ENCODE assay signal across 8 cellular contexts in genomic region chr11:34192481-34193401, GRCh38.
DNase-seq lines count a peak whose midpoint lies in the region; ATAC-seq and TF ChIP-seq lines count a peak whose summit lies in the region.

No MANE protein-coding gene starts in this region.

- ATAC-seq in lung (ENCODE audit: insufficient read depth, low FRiP score) (peak; percentile 64), HG03378 (IDR thresholded peaks at IDR 0.05; ENCODE audit: unreplicated experiment) (no peak), GM21360 (IDR thresholded peaks at IDR 0.05; ENCODE audit: unreplicated experiment) (no peak)

- no peaks in the 10 kb centered on the region for H3K9me3 ChIP-seq in lung (ENCODE audit: control insufficient read depth in 2 of 2, insufficient read depth in 1 of 2, low read length in 1 of 2)

- in situ Hi-C loops in brain microvascular endothelial cell (cut with HindIII; ENCODE audit: low pct_ligation_motif_present, low sequenced_read_pairs) = no loop called here
- in situ Hi-C loops in KBM-7 (cut with MboI; ENCODE audit: low pct_unique_long_range_greater_than_20kb, low sequenced_read_pairs) = no loop called here

- WGBS in lung, 2 donors = 65 to 88% methylated on average over 14 of the region's 14 CpGs

- H3K4me1 ChIP-seq in lung (ENCODE audit: control insufficient read depth in 2 of 2, insufficient read depth in 2 of 2, low read length in 2 of 2) = no peaks in the 10 kb centered on the region

- H3K27ac ChIP-seq in brain microvascular endothelial cell (peak overlapping the region; percentile 52), lung (ENCODE audit: low read depth in 1 of 2, low read length in 1 of 2) (peak overlapping the region in 1 of 2 donors; percentile 51)

- TF ChIP-seq CTCF in brain microvascular endothelial cell (IDR thresholded peaks at IDR 0.05; ENCODE audit: low read depth, low read length, missing control alignments) (no peak), lung (IDR thresholded peaks at IDR 0.05; ENCODE audit: control extremely low read depth, extremely low read depth) (no peak)

- H3K4me3 ChIP-seq in brain microvascular endothelial cell (ENCODE audit: low read depth, low read length) (peak overlapping the region; percentile 32), lung (no peak overlapping the region)

- peak; percentile 98 for DNase-seq in EL
- peak; percentile 67 for DNase-seq in NCI-H1694 treated with DMSO at 0.1 percent for 48 hours (lab: John Stamatoyannopoulos, UW)
- DNase-seq in brain microvascular endothelial cell = peak; percentile 85
- DNase-seq in lung (ENCODE audit: low spot score) = peak; percentile 40
- no peak for DNase-seq in central memory CD4-positive, alpha-beta T cell
- DNase-seq in KBM-7 = no peak

- H3K27me3 ChIP-seq in brain microvascular endothelial cell (replicated peaks) (no peaks in the 10 kb centered on the region), lung (ENCODE audit: control insufficient read depth, insufficient read depth) (no peaks in the 10 kb centered on the region)

- H3K36me3 ChIP-seq in brain microvascular endothelial cell (replicated peaks) (no peaks in the 10 kb centered on the region), lung (ENCODE audit: control insufficient read depth in 2 of 2, insufficient read depth in 2 of 2, low read length in 2 of 2) (peaks cover 0 to 2% of the 10 kb centered on the region in 2 donors)

Comparison
In these comparisons a context has a peak if more than half of its experiments do, and no peak if none do; other contexts are left out.
1. DNase-seq: peak in EL (single experiment), NCI-H1694 treated with DMSO at 0.1 percent for 48 hours (single experiment), brain microvascular endothelial cell (single experiment) and lung (single experiment); none in central memory CD4-positive, alpha-beta T cell (single experiment) and KBM-7 (single experiment).